ENCODE assay signal across 22 cellular contexts in the genomic region with DNA sequence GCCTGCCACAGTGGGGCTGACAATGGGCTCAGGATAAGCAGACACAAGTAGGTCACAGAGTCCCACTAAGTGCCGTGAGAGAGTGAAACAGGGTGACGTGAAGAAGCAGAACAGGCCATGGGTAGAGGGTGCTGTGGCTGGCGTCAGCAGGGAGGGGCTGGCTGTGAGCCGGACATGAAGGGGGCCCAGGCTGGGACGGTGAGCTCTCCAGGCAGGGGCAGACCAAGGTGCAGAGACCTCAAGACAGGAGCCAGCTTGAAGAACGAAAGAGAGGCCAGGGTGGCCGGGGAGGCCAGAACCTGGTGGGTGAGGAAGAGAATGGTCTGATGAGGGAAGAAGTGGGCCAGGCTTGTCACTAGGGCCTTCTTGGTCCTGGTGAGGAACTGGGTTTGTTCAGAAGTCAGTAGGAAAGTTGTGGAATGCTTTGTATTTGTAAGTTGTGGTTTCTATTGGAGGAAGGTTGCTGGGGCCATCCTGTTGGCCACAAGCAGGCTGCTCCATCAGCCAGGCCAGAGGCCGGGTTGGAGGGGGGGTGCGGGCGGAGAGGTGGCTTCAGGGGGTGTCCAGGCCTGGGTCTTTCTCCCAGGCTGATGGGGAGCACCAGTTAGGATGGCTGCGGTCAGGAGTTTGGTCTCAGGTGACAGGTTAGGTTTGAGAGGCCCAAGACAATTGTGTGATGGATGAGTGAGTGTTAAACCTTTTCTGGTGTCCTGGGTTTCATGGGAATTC.
"Had no signal": no experiment of that assay in that cellular context is flagged by ENCODE, and none has a peak within 500 bp of the region (broad histone marks: within the 10 kb centered on the region; RNA-seq: fewer than 3 reads in every experiment).

No MANE protein-coding gene starts in this region.

- ATAC-seq: activated CD4-positive, alpha-beta T cell treated with anti-CD3 and anti-CD28 coated beads for 36 hours; activated naive CD4-positive, alpha-beta T cell treated with anti-CD3 and anti-CD28 coated beads, Interleukin-2, amount 50 U/mL, for 72 hours; esophagus mucosa; natural killer cell treated with Interleukin-12 subunit alpha and Interleukin-12 subunit beta and Interleukin-15 and Interleukin-18, amount 100 ng/mL, for 72 hours; right lobe of liver; stimulated activated effector memory CD8-positive, alpha-beta T cell treated with anti-CD3 and anti-CD28 coated beads, Interleukin-12 subunit alpha, Interleukin-12 subunit beta, amount 100 ng/mL, for 72 hours; WTC11 had no signal

- H3K27me3 ChIP-seq: ascending aorta, right lobe of liver, thyroid gland had no signal

- FAIRE-seq: endothelial cell of umbilical vein, small intestine had no signal

- H3K27ac Mint-ChIP-seq: activated CD4-positive, alpha-beta memory T cell treated with anti-CD3 and anti-CD28 coated beads for 36 hours; activated CD4-positive, alpha-beta T cell treated with anti-CD3 and anti-CD28 coated beads for 36 hours; natural killer cell treated with Interleukin-12 subunit alpha and Interleukin-12 subunit beta and Interleukin-15 and Interleukin-18, amount 100 ng/mL, for 72 hours; stimulated activated effector memory CD8-positive, alpha-beta T cell treated with anti-CD3 and anti-CD28 coated beads, Interleukin-12 subunit alpha, Interleukin-12 subunit beta, amount 100 ng/mL, for 72 hours; WTC11 had no signal

- DNase-seq: activated CD4-positive, alpha-beta memory T cell treated with anti-CD3 and anti-CD28 coated beads for 36 hours; activated CD4-positive, alpha-beta T cell treated with anti-CD3 and anti-CD28 coated beads for 36 hours; activated gamma-delta T cell; central memory CD4-positive, alpha-beta T cell; effector memory CD4-positive, alpha-beta T cell; foreskin melanocyte; hippocampal formation; left ventricle myocardium inferior; midbrain; right lobe of liver; small intestine; stimulated activated CD4-positive, alpha-beta T cell treated with anti-CD3 and anti-CD28 coated beads, Interleukin-2, amount 100 ng/mL, for 24 hours; T-helper 1 cell; T1000; thyroid gland had no signal

- H3K36me3 ChIP-seq: right lobe of liver, thyroid gland had no signal

- H3K27ac ChIP-seq: ascending aorta, left ventricle myocardium inferior, right lobe of liver had no signal

- H3K9me3 Mint-ChIP-seq: activated CD4-positive, alpha-beta memory T cell treated with anti-CD3 and anti-CD28 coated beads for 36 hours; activated naive CD4-positive, alpha-beta T cell treated with anti-CD3 and anti-CD28 coated beads, Interleukin-2, amount 50 U/mL, for 72 hours; natural killer cell treated with Interleukin-12 subunit alpha and Interleukin-12 subunit beta and Interleukin-15 and Interleukin-18, amount 100 ng/mL, for 72 hours; stimulated activated effector memory CD8-positive, alpha-beta T cell treated with anti-CD3 and anti-CD28 coated beads, Interleukin-12 subunit alpha, Interleukin-12 subunit beta, amount 100 ng/mL, for 72 hours; WTC11 had no signal

- H3K4me3 Mint-ChIP-seq: activated CD4-positive, alpha-beta memory T cell treated with anti-CD3 and anti-CD28 coated beads for 36 hours; activated CD4-positive, alpha-beta T cell treated with anti-CD3 and anti-CD28 coated beads for 36 hours; natural killer cell treated with Interleukin-12 subunit alpha and Interleukin-12 subunit beta and Interleukin-15 and Interleukin-18, amount 100 ng/mL, for 72 hours; stimulated activated effector memory CD8-positive, alpha-beta T cell treated with anti-CD3 and anti-CD28 coated beads, Interleukin-12 subunit alpha, Interleukin-12 subunit beta, amount 100 ng/mL, for 72 hours; WTC11 had no signal

- H3K9me3 ChIP-seq: ascending aorta, left ventricle myocardium inferior, right lobe of liver, thyroid gland had no signal

- H3K36me3 Mint-ChIP-seq: activated naive CD4-positive, alpha-beta T cell treated with anti-CD3 and anti-CD28 coated beads, Interleukin-2, amount 50 U/mL, for 72 hours; natural killer cell treated with Interleukin-12 subunit alpha and Interleukin-12 subunit beta and Interleukin-15 and Interleukin-18, amount 100 ng/mL, for 72 hours; stimulated activated effector memory CD8-positive, alpha-beta T cell treated with anti-CD3 and anti-CD28 coated beads, Interleukin-12 subunit alpha, Interleukin-12 subunit beta, amount 100 ng/mL, for 72 hours had no signal

- H3K4me3 ChIP-seq: ascending aorta, left ventricle myocardium inferior, right lobe of liver, thyroid gland had no signal

- H3K27me3 Mint-ChIP-seq: activated CD4-positive, alpha-beta memory T cell treated with anti-CD3 and anti-CD28 coated beads for 36 hours; activated CD4-positive, alpha-beta T cell treated with anti-CD3 and anti-CD28 coated beads for 36 hours; natural killer cell treated with Interleukin-12 subunit alpha and Interleukin-12 subunit beta and Interleukin-15 and Interleukin-18, amount 100 ng/mL, for 72 hours had no signal
